Comparison of ENCODE assay signal across 32 cellular contexts in genomic region chr16:47817048-47817447, GRCh38.
"Had no signal": no experiment of that assay in that cellular context is flagged by ENCODE, and none has a peak within 500 bp of the region (broad histone marks: within the 10 kb centered on the region; RNA-seq: fewer than 3 reads in every experiment).

No MANE protein-coding gene starts in this region.

- H3K4me1 ChIP-seq: Peyer's patch, SJSA1 had no signal

- H3K27me3 ChIP-seq: MG63, Peyer's patch, SJSA1 had no signal

- H3K9ac ChIP-seq: SK-N-SH had no signal

- H3K4me2 ChIP-seq: SK-N-SH had no signal

- H3K9me3 ChIP-seq: MG63, Peyer's patch, SJSA1, SK-N-SH had no signal

- H3K27ac ChIP-seq: Peyer's patch, SJSA1 had no signal

- H3K9me2 ChIP-seq: SK-N-SH had no signal

- H3K4me3 ChIP-seq: MG63, Peyer's patch, SJSA1 had no signal

- H3K36me3 ChIP-seq: MG63, Peyer's patch, SJSA1 had no signal

- DNase-seq: Kasumi-1, KG1, MG63, NCI-H1048, NCI-H1092 treated with DMSO at 0.1 percent for 48 hours, NCI-H1105 treated with DMSO at 0.1 percent for 48 hours, NCI-H1417, NCI-H1436, NCI-H146, NCI-H1694, NCI-H187, NCI-H1930, NCI-H2029 treated with DMSO at 0.1 percent for 48 hours, NCI-H2081 treated with DMSO at 0.1 percent for 48 hours, NCI-H2107, NCI-H2171, NCI-H2227 treated with DMSO at 0.1 percent for 48 hours, NCI-H446 treated with DMSO at 0.1 percent for 48 hours, NCI-H510A, NCI-H524, NCI-H526, NCI-H69, NCI-H748 treated with DMSO at 0.1 percent for 48 hours, NCI-H82, Peyer's patch, Right ventricle myocardium superior, RPMI8226, SHP77 treated with DMSO at 0.1 percent for 48 hours, SK-N-SH, SW 1271, T-helper 1 cell had no signal
